In the genomic region with DNA sequence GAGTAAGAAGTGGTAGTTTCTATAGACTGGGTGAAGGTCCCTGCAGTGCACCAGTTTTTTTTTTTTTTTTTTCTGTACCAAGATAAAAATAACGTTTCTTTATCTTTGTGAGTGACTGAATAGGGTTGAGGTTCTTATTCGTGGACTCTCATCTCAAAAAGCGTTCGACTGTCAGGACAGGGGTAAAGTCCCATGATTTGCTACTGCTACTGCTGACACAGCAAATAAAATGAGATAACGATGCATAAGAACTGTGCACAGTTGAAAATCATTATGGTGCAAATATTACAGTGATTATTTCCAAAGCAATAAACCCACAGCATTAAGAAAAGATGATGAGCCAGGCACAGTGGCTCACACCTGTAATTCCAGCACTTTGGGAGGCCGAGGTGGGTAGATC, we compare ENCODE assay signal across 28 cellular contexts.
"Had no signal": no experiment of that assay in that cellular context is flagged by ENCODE, and none has a peak within 500 bp of the region (broad histone marks: within the 10 kb centered on the region; RNA-seq: fewer than 3 reads in every experiment).

No MANE protein-coding gene starts in this region.

- H3K27ac Mint-ChIP-seq: mesothelial cell of epicardium; naive B cell; natural killer cell treated with Interleukin-12 subunit alpha and Interleukin-12 subunit beta and Interleukin-15 and Interleukin-18, amount 100 ng/mL, for 72 hours; progenitor cell of endocrine pancreas; stimulated activated naive B cell treated with anti-CD40 and anti-IgM and Interleukin-4, amounts not matched to agents 10 μg/mL and 1 μg/mL and 100 μg/mL, for 72 hours; stimulated activated naive CD8-positive, alpha-beta T cell treated with anti-CD3 and anti-CD28 coated beads, Interleukin-15, Interleukin-2, amounts not matched to agents 100 ng/mL and 50 ng/mL, for 24 hours had no signal

- H3K4me1 ChIP-seq: esophagus muscularis mucosa, foreskin keratinocyte, gastroesophageal sphincter, parathyroid adenoma, sigmoid colon, spleen, transverse colon, upper lobe of right lung, uterus had no signal

- H3K27ac ChIP-seq: coronary artery, esophagus muscularis mucosa, foreskin keratinocyte, gastroesophageal sphincter, heart left ventricle, left ventricle myocardium inferior, neutrophil, parathyroid adenoma, sigmoid colon, spleen, thoracic aorta, transverse colon, upper lobe of right lung, uterus had no signal

- H3K36me3 Mint-ChIP-seq: mesothelial cell of epicardium; naive B cell; natural killer cell treated with Interleukin-12 subunit alpha and Interleukin-12 subunit beta and Interleukin-15 and Interleukin-18, amount 100 ng/mL, for 72 hours; stimulated activated naive B cell treated with anti-CD40 and anti-IgM and Interleukin-4, amounts not matched to agents 10 μg/mL and 1 μg/mL and 100 μg/mL, for 72 hours had no signal

- H3K9me3 ChIP-seq: esophagus muscularis mucosa, gastroesophageal sphincter, heart left ventricle, left ventricle myocardium inferior, mucosa of descending colon, neutrophil, thoracic aorta, transverse colon, upper lobe of right lung, uterus had no signal

- H3K36me3 ChIP-seq: esophagus muscularis mucosa, gastroesophageal sphincter, heart left ventricle, left ventricle myocardium inferior, neutrophil, sigmoid colon, spleen, thoracic aorta, transverse colon, upper lobe of right lung, uterus had no signal

- ATAC-seq: foreskin keratinocyte; gastroesophageal sphincter; heart left ventricle; left cardiac atrium; mucosa of descending colon; natural killer cell treated with Interleukin-12 subunit alpha and Interleukin-12 subunit beta and Interleukin-15 and Interleukin-18, amount 100 ng/mL, for 72 hours; stimulated activated naive B cell treated with anti-CD40 and anti-IgM and Interleukin-4, amounts not matched to agents 10 μg/mL and 1 μg/mL and 100 μg/mL, for 72 hours; upper lobe of right lung had no signal

- H3K27me3 Mint-ChIP-seq: naive B cell; natural killer cell treated with Interleukin-12 subunit alpha and Interleukin-12 subunit beta and Interleukin-15 and Interleukin-18, amount 100 ng/mL, for 72 hours; stimulated activated naive B cell treated with anti-CD40 and anti-IgM and Interleukin-4, amounts not matched to agents 10 μg/mL and 1 μg/mL and 100 μg/mL, for 72 hours; stimulated activated naive CD8-positive, alpha-beta T cell treated with anti-CD3 and anti-CD28 coated beads, Interleukin-15, Interleukin-2, amounts not matched to agents 100 ng/mL and 50 ng/mL, for 24 hours had no signal

- H3K4me3 Mint-ChIP-seq: mesothelial cell of epicardium; naive B cell; natural killer cell treated with Interleukin-12 subunit alpha and Interleukin-12 subunit beta and Interleukin-15 and Interleukin-18, amount 100 ng/mL, for 72 hours; neural crest cell; stimulated activated naive B cell treated with anti-CD40 and anti-IgM and Interleukin-4, amounts not matched to agents 10 μg/mL and 1 μg/mL and 100 μg/mL, for 72 hours; stimulated activated naive CD8-positive, alpha-beta T cell treated with anti-CD3 and anti-CD28 coated beads, Interleukin-15, Interleukin-2, amounts not matched to agents 100 ng/mL and 50 ng/mL, for 24 hours had no signal

- H3K9me3 Mint-ChIP-seq: mesothelial cell of epicardium; neural crest cell; stimulated activated naive B cell treated with anti-CD40 and anti-IgM and Interleukin-4, amounts not matched to agents 10 μg/mL and 1 μg/mL and 100 μg/mL, for 72 hours; stimulated activated naive CD8-positive, alpha-beta T cell treated with anti-CD3 and anti-CD28 coated beads, Interleukin-15, Interleukin-2, amounts not matched to agents 100 ng/mL and 50 ng/mL, for 24 hours had no signal

- DNase-seq: dermis blood vessel endothelial cell; effector memory CD4-positive, alpha-beta T cell; foreskin keratinocyte; heart left ventricle; hippocampal formation; left cardiac atrium; left ventricle myocardium inferior; mesenchymal stem cell; mucosa of descending colon; naive B cell; sigmoid colon; spleen; stimulated activated CD4-positive, alpha-beta T cell treated with anti-CD3 and anti-CD28 coated beads, Interleukin-4, amount 100 ng/mL, for 4 hours; stimulated activated naive B cell treated with anti-CD40 and anti-IgM and Interleukin-4, amounts not matched to agents 10 μg/mL and 1 μg/mL and 100 μg/mL, for 72 hours; transverse colon; upper lobe of right lung; uterus had no signal

- H3K27me3 ChIP-seq: esophagus muscularis mucosa, foreskin keratinocyte, gastroesophageal sphincter, heart left ventricle, neutrophil, sigmoid colon, spleen, transverse colon, upper lobe of right lung, uterus had no signal

- H3K4me3 ChIP-seq: coronary artery, esophagus muscularis mucosa, gastroesophageal sphincter, heart left ventricle, left ventricle myocardium inferior, mucosa of descending colon, sigmoid colon, spleen, thoracic aorta, transverse colon, upper lobe of right lung, uterus had no signal

- H3K4me1 Mint-ChIP-seq: naive B cell; stimulated activated naive B cell treated with anti-CD40 and anti-IgM and Interleukin-4, amounts not matched to agents 10 μg/mL and 1 μg/mL and 100 μg/mL, for 72 hours had no signal
